Comparison of ENCODE assay signal across 8 cellular contexts in the genomic region with DNA sequence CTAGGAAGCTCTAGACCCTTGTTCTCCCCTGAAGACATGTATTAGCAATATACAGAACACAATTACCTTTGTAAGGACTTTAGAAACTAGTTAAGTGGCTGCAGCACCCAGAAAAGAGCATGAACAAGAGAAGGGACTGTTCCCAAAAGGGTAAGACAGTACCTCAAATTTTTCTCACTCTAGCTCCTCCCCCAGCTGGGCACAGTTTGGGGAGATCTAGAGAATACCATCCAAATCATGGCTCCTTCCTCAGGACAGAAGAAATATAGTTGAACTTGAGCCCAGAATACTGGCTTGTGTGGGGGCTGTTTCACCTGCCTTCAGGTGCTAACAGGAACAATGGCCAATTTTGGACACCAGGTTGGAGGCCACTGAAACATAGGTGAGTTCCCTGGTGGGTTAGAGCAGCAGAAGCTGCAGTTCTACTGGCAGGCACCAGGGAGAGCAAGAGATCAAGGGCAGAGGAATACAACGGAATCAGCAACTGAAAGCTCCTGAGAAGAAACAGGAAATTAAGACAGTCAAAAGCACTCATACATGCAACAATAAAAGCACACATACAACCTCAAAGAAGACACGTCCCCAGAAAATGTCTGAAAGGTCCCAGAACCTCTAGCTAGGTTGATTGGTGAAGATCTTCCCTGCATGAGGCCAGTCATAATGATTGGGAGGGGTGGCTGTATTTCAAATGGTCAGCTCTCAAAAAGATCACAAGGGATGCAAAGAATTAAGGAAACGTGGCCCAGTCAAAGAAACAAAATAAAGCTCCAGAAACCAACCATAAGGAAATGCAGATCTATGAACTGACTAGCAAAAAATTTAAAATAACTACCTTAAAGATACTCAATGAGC.
DNase-seq lines count a peak whose midpoint lies in the region; ATAC-seq lines count a peak whose summit lies in the region.

No MANE protein-coding gene starts in this region.

- peak; percentile 93 for ATAC-seq in GM19035 (IDR thresholded peaks at IDR 0.05; ENCODE audit: unreplicated experiment)
- ATAC-seq in HG03159 (IDR thresholded peaks at IDR 0.05; ENCODE audit: unreplicated experiment), result peak; percentile 97
- no peak for ATAC-seq in HG03097 (IDR thresholded peaks at IDR 0.05; ENCODE audit: low FRiP score, unreplicated experiment)

- DNase-seq in COLO668 (lab: John Stamatoyannopoulos, UW; ENCODE audit: unreplicated experiment) (peak; percentile 16), OCI-M1 (lab: John Stamatoyannopoulos, UW) (peak; percentile 84), activated T-cell treated with anti-CD3 and anti-CD28 coated beads for 4 hours (peak; percentile 40), fibroblast of peridontal ligament (ENCODE audit: extremely low read depth) (peak; percentile 49), pons (ENCODE audit: low spot score) (peak; percentile 37)

Comparison
In these comparisons a context has a peak if more than half of its experiments do, and no peak if none do; other contexts are left out.
1. DNase-seq: peak in every context shown above with its lines; median percentile 84 in OCI-M1; 49 in fibroblast of peridontal ligament; 40 in activated T-cell treated with anti-CD3 and anti-CD28 coated beads for 4 hours; 37 in pons; 16 in COLO668.